ENCODE assay signal across 1 cellular context in the genomic region with DNA sequence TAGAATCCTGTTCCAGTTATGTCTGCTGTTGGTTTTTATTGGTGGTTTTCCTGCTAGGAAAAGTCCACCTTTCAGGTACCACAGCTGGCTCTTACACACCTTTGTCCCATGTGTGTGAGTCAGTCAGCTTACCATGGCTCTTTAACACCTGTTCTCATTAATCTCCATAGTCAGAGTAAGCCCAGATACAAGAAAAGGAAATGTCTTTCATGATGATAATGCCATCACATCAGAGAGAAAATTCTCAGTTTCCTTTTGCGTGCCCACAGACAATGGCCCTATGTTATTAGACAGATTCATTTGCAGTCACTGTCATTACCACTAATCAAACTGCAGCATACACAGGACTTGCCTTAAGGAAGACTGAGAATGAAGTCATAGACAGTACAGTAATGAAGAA.
TF ChIP-seq lines count a peak whose summit lies in the region.

No MANE protein-coding gene starts in this region.

TF ChIP-seq in GM12878, 131 proteins besides CTCF, POLR2A, EP300 and RAD21 (continued from another document):
- TF ChIP-seq, protein P1, sequence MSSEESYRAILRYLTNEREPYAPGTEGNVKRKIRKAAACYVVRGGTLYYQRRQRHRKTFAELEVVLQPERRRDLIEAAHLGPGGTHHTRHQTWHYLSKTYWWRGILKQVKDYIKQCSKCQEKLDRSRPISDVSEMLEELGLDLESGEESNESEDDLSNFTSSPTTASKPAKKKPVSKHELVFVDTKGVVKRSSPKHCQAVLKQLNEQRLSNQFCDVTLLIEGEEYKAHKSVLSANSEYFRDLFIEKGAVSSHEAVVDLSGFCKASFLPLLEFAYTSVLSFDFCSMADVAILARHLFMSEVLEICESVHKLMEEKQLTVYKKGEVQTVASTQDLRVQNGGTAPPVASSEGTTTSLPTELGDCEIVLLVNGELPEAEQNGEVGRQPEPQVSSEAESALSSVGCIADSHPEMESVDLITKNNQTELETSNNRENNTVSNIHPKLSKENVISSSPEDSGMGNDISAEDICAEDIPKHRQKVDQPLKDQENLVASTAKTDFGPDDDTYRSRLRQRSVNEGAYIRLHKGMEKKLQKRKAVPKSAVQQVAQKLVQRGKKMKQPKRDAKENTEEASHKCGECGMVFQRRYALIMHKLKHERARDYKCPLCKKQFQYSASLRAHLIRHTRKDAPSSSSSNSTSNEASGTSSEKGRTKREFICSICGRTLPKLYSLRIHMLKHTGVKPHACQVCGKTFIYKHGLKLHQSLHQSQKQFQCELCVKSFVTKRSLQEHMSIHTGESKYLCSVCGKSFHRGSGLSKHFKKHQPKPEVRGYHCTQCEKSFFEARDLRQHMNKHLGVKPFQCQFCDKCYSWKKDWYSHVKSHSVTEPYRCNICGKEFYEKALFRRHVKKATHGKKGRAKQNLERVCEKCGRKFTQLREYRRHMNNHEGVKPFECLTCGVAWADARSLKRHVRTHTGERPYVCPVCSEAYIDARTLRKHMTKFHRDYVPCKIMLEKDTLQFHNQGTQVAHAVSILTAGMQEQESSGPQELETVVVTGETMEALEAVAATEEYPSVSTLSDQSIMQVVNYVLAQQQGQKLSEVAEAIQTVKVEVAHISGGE (CRISPR knock-in tag; IDR thresholded peaks at IDR 0.05): no peak
- TF ChIP-seq TARDBP (IDR thresholded peaks at IDR 0.05; ENCODE audit: borderline replicate concordance): no peak
- no peak for TF ChIP-seq CHD2 (IDR thresholded peaks at IDR 0.05; ENCODE audit: borderline replicate concordance, low read depth, low read length)
- TF ChIP-seq, protein P2, sequence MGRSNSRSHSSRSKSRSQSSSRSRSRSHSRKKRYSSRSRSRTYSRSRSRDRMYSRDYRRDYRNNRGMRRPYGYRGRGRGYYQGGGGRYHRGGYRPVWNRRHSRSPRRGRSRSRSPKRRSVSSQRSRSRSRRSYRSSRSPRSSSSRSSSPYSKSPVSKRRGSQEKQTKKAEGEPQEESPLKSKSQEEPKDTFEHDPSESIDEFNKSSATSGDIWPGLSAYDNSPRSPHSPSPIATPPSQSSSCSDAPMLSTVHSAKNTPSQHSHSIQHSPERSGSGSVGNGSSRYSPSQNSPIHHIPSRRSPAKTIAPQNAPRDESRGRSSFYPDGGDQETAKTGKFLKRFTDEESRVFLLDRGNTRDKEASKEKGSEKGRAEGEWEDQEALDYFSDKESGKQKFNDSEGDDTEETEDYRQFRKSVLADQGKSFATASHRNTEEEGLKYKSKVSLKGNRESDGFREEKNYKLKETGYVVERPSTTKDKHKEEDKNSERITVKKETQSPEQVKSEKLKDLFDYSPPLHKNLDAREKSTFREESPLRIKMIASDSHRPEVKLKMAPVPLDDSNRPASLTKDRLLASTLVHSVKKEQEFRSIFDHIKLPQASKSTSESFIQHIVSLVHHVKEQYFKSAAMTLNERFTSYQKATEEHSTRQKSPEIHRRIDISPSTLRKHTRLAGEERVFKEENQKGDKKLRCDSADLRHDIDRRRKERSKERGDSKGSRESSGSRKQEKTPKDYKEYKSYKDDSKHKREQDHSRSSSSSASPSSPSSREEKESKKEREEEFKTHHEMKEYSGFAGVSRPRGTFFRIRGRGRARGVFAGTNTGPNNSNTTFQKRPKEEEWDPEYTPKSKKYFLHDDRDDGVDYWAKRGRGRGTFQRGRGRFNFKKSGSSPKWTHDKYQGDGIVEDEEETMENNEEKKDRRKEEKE (IDR thresholded peaks at IDR 0.05): no peak
- TF ChIP-seq IKZF2 (IDR thresholded peaks at IDR 0.05): no peak
